Comparison of ENCODE assay signal across 8 cellular contexts in genomic region chr19:44570984-44571684, GRCh38. TPM values are rescaled to one million over a fixed set of nuclear protein-coding genes. Genes with fewer than 3 reads are reported as not detected.
DNase-seq lines count a peak whose midpoint lies in the region; ATAC-seq and TF ChIP-seq lines count a peak whose summit lies in the region.

No MANE protein-coding gene starts in this region.

- no peak overlapping the region for H2BK20ac ChIP-seq in H9 (ENCODE audit: low read depth, low read length, poor library complexity, severe bottlenecking)

- H4K91ac ChIP-seq in H9 (ENCODE audit: insufficient read length, low read depth, low read length) = no peak overlapping the region

- no peak overlapping the region for H2BK12ac ChIP-seq in H9 (ENCODE audit: insufficient read length, low read depth, low read length)

- no peak overlapping the region for H3K9ac ChIP-seq in H9 (ENCODE audit: extremely low read depth, insufficient read length, low read length)

- no peaks in the 10 kb centered on the region for H3K79me2 ChIP-seq in H9 (ENCODE audit: insufficient read depth, low read length)

- no peak overlapping the region for H2BK5ac ChIP-seq in H9 (ENCODE audit: insufficient read length, low read length)

- H3K9me3 ChIP-seq in H9 (ENCODE audit: control insufficient read depth, low read depth, low read length) = no peaks in the 10 kb centered on the region
- no peaks in the 10 kb centered on the region for H3K9me3 ChIP-seq in transverse colon

- no CpG with 5 or more reads among the region's 13 CpGs for WGBS in H9 (ENCODE audit: extremely low coverage, insufficient read length, low lambda C conversion rate)
- WGBS in transverse colon (ENCODE audit: low coverage in 1 of 2), 2 donors = 10 to 42% methylated on average over 7 to 13 of the region's 13 CpGs

- no peak for TF ChIP-seq EP300 in transverse colon (IDR thresholded peaks at IDR 0.05; ENCODE audit: low read depth)

- H3T11ph ChIP-seq in H9 (ENCODE audit: low read length) = no peak overlapping the region

- TF ChIP-seq CTCF in CD14-positive monocyte (IDR thresholded peaks at IDR 0.05) (peak; percentile 89), H9 (conservative IDR thresholded peaks at IDR 0.05) (peak; percentile 91), transverse colon (IDR thresholded peaks at IDR 0.05) (peak; percentile 68 to 76 (median 73))

- H3K36me3 Mint-ChIP-seq in CD14-positive monocyte = no peaks in the 10 kb centered on the region
- H3K36me3 Mint-ChIP-seq in H9 (ENCODE audit: insufficient read depth in 1 of 3, low read depth in 3 of 3) = no peaks in the 10 kb centered on the region
- no peaks in the 10 kb centered on the region for H3K36me3 Mint-ChIP-seq in natural killer cell treated with Interleukin-12 subunit alpha and Interleukin-12 subunit beta and Interleukin-15 and Interleukin-18, amount 100 ng/mL, for 72 hours

- H3K9me3 Mint-ChIP-seq in CD14-positive monocyte (peaks cover 0 to 2% (median 0%) of the 10 kb centered on the region in 7 donors), H9 (no peaks in the 10 kb centered on the region)
- H3K9me3 Mint-ChIP-seq in natural killer cell treated with Interleukin-12 subunit alpha and Interleukin-12 subunit beta and Interleukin-15 and Interleukin-18, amount 100 ng/mL, for 72 hours = no peaks in the 10 kb centered on the region

- no peak overlapping the region for H3K4ac ChIP-seq in H9 (ENCODE audit: low read depth, low read length)

- no peak overlapping the region for H3K56ac ChIP-seq in H9 (ENCODE audit: insufficient read length, low read depth, low read length)

- H3K4me3 ChIP-seq in transverse colon = no peak overlapping the region

- no peak overlapping the region for H3K4me3 Mint-ChIP-seq in CD14-positive monocyte
- no peak overlapping the region for H3K4me3 Mint-ChIP-seq in H9
- no peak overlapping the region for H3K4me3 Mint-ChIP-seq in natural killer cell treated with Interleukin-12 subunit alpha and Interleukin-12 subunit beta and Interleukin-15 and Interleukin-18, amount 100 ng/mL, for 72 hours

- in situ Hi-C loops in transverse colon (cut with MboI; ENCODE audit: low pct_ligation_motif_present in 1 of 4, low pct_unique_long_range_greater_than_20kb in 1 of 4, low sequenced_read_pairs in 3 of 4) = loop anchor here (5.0 to 10.0 kb wide), 3 partner anchors 84 to 91 kb away; no protein-coding TSS in a partner anchor

- H4K20me1 ChIP-seq in H9 (ENCODE audit: control insufficient read depth, insufficient read depth, insufficient read length) = no peaks in the 10 kb centered on the region

- intact Hi-C loops in CD14-positive monocyte (cut with micrococcal nuclease) = loop anchor here (1.0 to 10.0 kb wide), 6 partner anchors 86 to 381 kb away; partner anchors contain the start of gene NECTIN2 (in 2 of the 2)
- intact Hi-C loops in transverse colon (cut with DNase I; ENCODE audit: low total_unique reads) = no loop called here

- H3K4me2 ChIP-seq in H9 (ENCODE audit: insufficient read depth, insufficient read length, low read length) = no peak overlapping the region

- no peak overlapping the region for H2AK5ac ChIP-seq in H9 (ENCODE audit: insufficient read length, low read length)

- no peaks in the 10 kb centered on the region for H3K27me3 ChIP-seq in H9 (ENCODE audit: insufficient read depth, low read length)
- H3K27me3 ChIP-seq in transverse colon = peaks cover 31% of the 10 kb centered on the region

- H2BK120ac ChIP-seq in H9 (ENCODE audit: low read depth, low read length, poor library complexity, severe bottlenecking) = no peak overlapping the region

- no peak overlapping the region for H2AFZ ChIP-seq in H9 (ENCODE audit: low read length)

- H3K4me1 Mint-ChIP-seq in CD14-positive monocyte (peaks cover 18% of the 10 kb centered on the region), H9 (peaks cover 0 to 6% of the 10 kb centered on the region in 2 experiments; a peak in 1 of 4 replicates)
- H3K4me1 Mint-ChIP-seq in natural killer cell treated with Interleukin-12 subunit alpha and Interleukin-12 subunit beta and Interleukin-15 and Interleukin-18, amount 100 ng/mL, for 72 hours (ENCODE audit: low read depth in 2 of 2) = peaks cover 0 to 7% of the 10 kb centered on the region in 2 donors

- no peaks in the 10 kb centered on the region for H3K79me1 ChIP-seq in H9 (ENCODE audit: insufficient read depth, low read depth, low read length, poor library complexity, severe bottlenecking)

- H3K27me3 Mint-ChIP-seq in CD14-positive monocyte (ENCODE audit: low read depth in 3 of 3) (peaks cover 2 to 16% (median 6%) of the 10 kb centered on the region in 3 donors), H9 (ENCODE audit: low read depth) (peaks cover 11% of the 10 kb centered on the region)
- peaks cover 15 to 25% of the 10 kb centered on the region in 2 donors for H3K27me3 Mint-ChIP-seq in natural killer cell treated with Interleukin-12 subunit alpha and Interleukin-12 subunit beta and Interleukin-15 and Interleukin-18, amount 100 ng/mL, for 72 hours

- H2BK15ac ChIP-seq in H9 (ENCODE audit: low read depth, low read length) = no peak overlapping the region

- no peaks in the 10 kb centered on the region for H3K23me2 ChIP-seq in H9 (ENCODE audit: insufficient read length, low read depth, low read length, poor library complexity, severe bottlenecking)

- H3K23ac ChIP-seq in H9 (ENCODE audit: insufficient read length, low read depth, low read length) = no peak overlapping the region

- H3K27ac ChIP-seq in H9 (ENCODE audit: insufficient read length, low read depth, low read length) (no peak overlapping the region), transverse colon (no peak overlapping the region)

- no peak overlapping the region for H3K18ac ChIP-seq in H9 (ENCODE audit: insufficient read length, low read depth, low read length)

- no peak overlapping the region for H4K5ac ChIP-seq in H9 (ENCODE audit: insufficient read length, low read depth, low read length)

- H4K8ac ChIP-seq in H9 (replicated peaks; ENCODE audit: insufficient read length, low read depth, low read length) = no peak overlapping the region

- no peak overlapping the region for H3K14ac ChIP-seq in H9 (ENCODE audit: insufficient read depth, low read length)

- no peaks in the 10 kb centered on the region for H3K36me3 ChIP-seq in transverse colon

- H3K4me1 ChIP-seq in H9 (ENCODE audit: insufficient read depth, low read length) (no peaks in the 10 kb centered on the region), transverse colon (peaks cover 0 to 3% (median 0%) of the 10 kb centered on the region in 4 donors)

- peak; percentile 70 for DNase-seq in CD14-positive monocyte (ENCODE audit: low spot score)
- DNase-seq in H9 = peak; percentile 77
- peak; percentile 61 to 87 for DNase-seq in NCI-H526 (lab: John Stamatoyannopoulos, UW)
- peak; percentile 62 for DNase-seq in activated CD8-positive, alpha-beta memory T cell treated with anti-CD3 and anti-CD28 coated beads for 24 hours
- DNase-seq in fibroblast of gingiva (ENCODE audit: low read depth) = peak; percentile 71
- peak; percentile 76 for DNase-seq in natural killer cell treated with Interleukin-12 subunit alpha and Interleukin-12 subunit beta and Interleukin-15 and Interleukin-18, amount 100 ng/mL, for 72 hours (ENCODE audit: low spot score)
- DNase-seq in transverse colon = peak; percentile 67

- no peak for ATAC-seq in natural killer cell treated with Interleukin-12 subunit alpha and Interleukin-12 subunit beta and Interleukin-15 and Interleukin-18, amount 100 ng/mL, for 72 hours
- ATAC-seq in HG02642 (IDR thresholded peaks at IDR 0.05; ENCODE audit: poor library complexity, unreplicated experiment) = no peak

- H3K27ac Mint-ChIP-seq in CD14-positive monocyte (peak overlapping the region in 2 of 7 donors; percentile 17 to 36), H9 (0 out of 7 replicates have a peak overlapping the region, but pooled peaks of 1 of the 3 experiments have one; percentile 20)
- no peak overlapping the region for H3K27ac Mint-ChIP-seq in natural killer cell treated with Interleukin-12 subunit alpha and Interleukin-12 subunit beta and Interleukin-15 and Interleukin-18, amount 100 ng/mL, for 72 hours

- TF ChIP-seq POLR2A in transverse colon (IDR thresholded peaks at IDR 0.05) = no peak

RNA-seq across cellular contexts. Expression of gene CEACAM20, which starts 41.7 kb away (rescaled TPM):
- not detected for polyA plus RNA-seq in CD14-positive monocyte
- total RNA-seq in H9 (2021) (not detected in 2 replicates), transverse colon (under 1 TPM in 2 of 4 donors, not detected in 2; 0.48 to 0.68 TPM)
- not detected for total RNA-seq in natural killer cell treated with Interleukin-12 subunit alpha and Interleukin-12 subunit beta and Interleukin-15 and Interleukin-18, amount 100 ng/mL, for 72 hours

RNA-seq across cellular contexts. Expression of gene IGSF23, which starts 42.2 kb away (rescaled TPM):
- polyA plus RNA-seq in CD14-positive monocyte = under 1 TPM; 0.44 to 0.46 TPM
- total RNA-seq in H9 (2021) = not detected in 2 replicates
- not detected for total RNA-seq in natural killer cell treated with Interleukin-12 subunit alpha and Interleukin-12 subunit beta and Interleukin-15 and Interleukin-18, amount 100 ng/mL, for 72 hours
- not detected for total RNA-seq in transverse colon
